26 cellular contexts compared by ENCODE assay signal in the genomic region with DNA sequence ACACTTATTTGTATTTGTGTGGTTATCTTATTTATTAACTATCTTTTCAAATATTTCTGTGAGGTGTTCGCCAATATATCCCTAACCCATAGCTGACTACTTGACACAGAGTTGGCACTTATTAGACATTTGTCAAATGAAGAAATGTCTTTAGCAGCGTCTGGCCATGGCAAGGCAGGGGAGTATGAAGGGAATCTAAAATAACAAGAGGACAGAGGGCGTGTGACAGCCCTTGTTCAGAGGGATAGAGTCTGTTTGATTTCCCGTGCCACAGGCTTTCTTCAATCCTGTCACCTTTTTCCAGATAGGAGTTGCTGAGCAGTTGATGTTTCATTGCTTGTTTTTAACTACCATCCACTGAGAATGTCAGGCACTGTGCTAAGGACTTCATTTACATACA.
"Had no signal": no experiment of that assay in that cellular context is flagged by ENCODE, and none has a peak within 500 bp of the region (broad histone marks: within the 10 kb centered on the region; RNA-seq: fewer than 3 reads in every experiment).

No MANE protein-coding gene starts in this region.

- H3K36me3 ChIP-seq: ascending aorta, ovary, sigmoid colon, tibial artery, upper lobe of right lung had no signal

- H3K9me3 Mint-ChIP-seq: effector memory CD8-positive, alpha-beta T cell; stimulated activated effector memory CD8-positive, alpha-beta T cell treated with anti-CD3 and anti-CD28 coated beads, Interleukin-12 subunit alpha, Interleukin-12 subunit beta, amount 100 ng/mL, for 72 hours; stimulated activated naive CD8-positive, alpha-beta T cell treated with anti-CD3 and anti-CD28 coated beads, Interleukin-15, amount 100 ng/mL, for 72 hours had no signal

- DNase-seq: activated CD4-positive, alpha-beta T cell treated with anti-CD3 and anti-CD28 coated beads for 48 hours; activated CD4-positive, alpha-beta T cell treated with anti-CD3 and anti-CD28 coated beads, Interleukin-2, amount 50 U/mL, for 48 hours; activated CD8-positive, alpha-beta memory T cell treated with anti-CD3 and anti-CD28 coated beads for 24 hours; activated effector memory CD4-positive, alpha-beta T cell treated with Interleukin-2 at 50 U/mL for 16 hours; activated naive CD4-positive, alpha-beta T cell treated with Interleukin-2 at 50 U/mL for 16 hours; caudate nucleus; cortex of kidney; effector memory CD8-positive, alpha-beta T cell; foreskin keratinocyte; midbrain; naive thymus-derived CD4-positive, alpha-beta T cell; ovary; sigmoid colon; small intestine; stimulated activated CD4-positive, alpha-beta T cell treated with anti-CD3 and anti-CD28 coated beads, Interleukin-4, amount 100 ng/mL, for 24 hours; stimulated activated naive CD8-positive, alpha-beta T cell treated with anti-CD3 and anti-CD28 coated beads, Interleukin-15, amount 100 ng/mL, for 72 hours; substantia nigra; tibial artery; upper lobe of right lung had no signal

- H3K4me1 ChIP-seq: ascending aorta, sigmoid colon had no signal

- H3K27ac ChIP-seq: ascending aorta, foreskin keratinocyte, ovary, sigmoid colon, tibial artery, upper lobe of right lung had no signal

- H3K27ac Mint-ChIP-seq: activated naive CD8-positive, alpha-beta T cell; brain; effector memory CD8-positive, alpha-beta T cell; progenitor cell of endocrine pancreas; stimulated activated effector memory CD8-positive, alpha-beta T cell treated with anti-CD3 and anti-CD28 coated beads, Interleukin-12 subunit alpha, Interleukin-12 subunit beta, amount 100 ng/mL, for 72 hours; stimulated activated naive CD8-positive, alpha-beta T cell treated with anti-CD3 and anti-CD28 coated beads, Interleukin-15, amount 100 ng/mL, for 72 hours had no signal

- H3K4me3 ChIP-seq: ascending aorta, ovary, sigmoid colon, tibial artery, upper lobe of right lung had no signal

- H3K27me3 ChIP-seq: ascending aorta, foreskin keratinocyte, ovary, sigmoid colon, tibial artery, upper lobe of right lung had no signal

- ATAC-seq: activated CD4-positive, CD25-positive, alpha-beta regulatory T cell treated with anti-CD3 and anti-CD28 coated beads, Interleukin-2, amount 50 U/mL, for 24 hours; effector memory CD8-positive, alpha-beta T cell; esophagus mucosa; foreskin keratinocyte; stimulated activated effector memory CD8-positive, alpha-beta T cell treated with anti-CD3 and anti-CD28 coated beads, Interleukin-12 subunit alpha, Interleukin-12 subunit beta, amount 100 ng/mL, for 72 hours; stimulated activated naive CD8-positive, alpha-beta T cell treated with anti-CD3 and anti-CD28 coated beads, Interleukin-15, amount 100 ng/mL, for 72 hours had no signal

- H3K27me3 Mint-ChIP-seq: activated naive CD8-positive, alpha-beta T cell; brain; effector memory CD8-positive, alpha-beta T cell; naive thymus-derived CD4-positive, alpha-beta T cell; progenitor cell of endocrine pancreas; stimulated activated naive CD8-positive, alpha-beta T cell treated with anti-CD3 and anti-CD28 coated beads, Interleukin-15, amount 100 ng/mL, for 72 hours had no signal

- H3K36me3 Mint-ChIP-seq: activated naive CD8-positive, alpha-beta T cell; brain; stimulated activated effector memory CD8-positive, alpha-beta T cell treated with anti-CD3 and anti-CD28 coated beads, Interleukin-12 subunit alpha, Interleukin-12 subunit beta, amount 100 ng/mL, for 72 hours had no signal

- H3K4me3 Mint-ChIP-seq: activated naive CD8-positive, alpha-beta T cell; brain; effector memory CD8-positive, alpha-beta T cell; naive thymus-derived CD4-positive, alpha-beta T cell; stimulated activated effector memory CD8-positive, alpha-beta T cell treated with anti-CD3 and anti-CD28 coated beads, Interleukin-12 subunit alpha, Interleukin-12 subunit beta, amount 100 ng/mL, for 72 hours; stimulated activated naive CD8-positive, alpha-beta T cell treated with anti-CD3 and anti-CD28 coated beads, Interleukin-15, amount 100 ng/mL, for 72 hours had no signal

- H3K4me1 Mint-ChIP-seq: brain had no signal

- H3K9me3 ChIP-seq: ascending aorta, ovary, sigmoid colon, tibial artery, upper lobe of right lung had no signal
